In genomic region chr11:68843052-68843561, GRCh38 we compare ENCODE assay signal across 8 cellular contexts.
DNase-seq lines count a peak whose midpoint lies in the region; ATAC-seq and TF ChIP-seq lines count a peak whose summit lies in the region.

No MANE protein-coding gene starts in this region.

- TF ChIP-seq CTCF in RWPE1 (conservative IDR thresholded peaks at IDR 0.05; ENCODE audit: low read depth), result no peak

- CTCF ChIA-PET in RWPE1 (lab: Yijun Ruan, JAX), result interaction anchor here (0.7 to 1.4 kb wide), 11 partner anchors 10 to 165 kb away, joined by 3 to 9 read pairs (median 3); no protein-coding TSS in a partner anchor

- POLR2A ChIA-PET in RWPE1 (lab: Yijun Ruan, JAX; ENCODE audit: low non-redundant PET), result no interaction called here

- DNase-seq in CD1c-positive myeloid dendritic cell (ENCODE audit: extremely low spot score) (peak; percentile 63), Kasumi-1 (lab: John Stamatoyannopoulos, UW) (peak; percentile 56 to 59), germinal center (ENCODE audit: low spot score) (peak; percentile 53), RWPE1 (ENCODE audit: low spot score) (no peak), NCI-H82 (lab: John Stamatoyannopoulos, UW) (no peak)
- peak; percentile 50 for DNase-seq in activated T-cell treated with anti-CD3 and anti-CD28 coated beads, Interleukin-2, amount 50 U/mL, for 1 hour
- DNase-seq in stimulated activated CD4-positive, alpha-beta T cell treated with anti-CD3 and anti-CD28 coated beads, Interleukin-4, amount 100 ng/mL, for 24 hours, result peak; percentile 57

- no peak overlapping the region for H3K27ac ChIP-seq in RWPE1

- no peak for ATAC-seq in GM18907 (IDR thresholded peaks at IDR 0.05; ENCODE audit: unreplicated experiment)

Comparison
In these comparisons a context has a peak if more than half of its experiments do, and no peak if none do; other contexts are left out.
1. DNase-seq: peak in CD1c-positive myeloid dendritic cell (single experiment), Kasumi-1 (2 of 2), activated T-cell treated with anti-CD3 and anti-CD28 coated beads, Interleukin-2, amount 50 U/mL, for 1 hour (single experiment), germinal center (single experiment) and stimulated activated CD4-positive, alpha-beta T cell treated with anti-CD3 and anti-CD28 coated beads, Interleukin-4, amount 100 ng/mL, for 24 hours (single experiment); none in RWPE1 (single experiment) and NCI-H82 (single experiment).